27 cellular contexts compared by ENCODE assay signal in the genomic region with DNA sequence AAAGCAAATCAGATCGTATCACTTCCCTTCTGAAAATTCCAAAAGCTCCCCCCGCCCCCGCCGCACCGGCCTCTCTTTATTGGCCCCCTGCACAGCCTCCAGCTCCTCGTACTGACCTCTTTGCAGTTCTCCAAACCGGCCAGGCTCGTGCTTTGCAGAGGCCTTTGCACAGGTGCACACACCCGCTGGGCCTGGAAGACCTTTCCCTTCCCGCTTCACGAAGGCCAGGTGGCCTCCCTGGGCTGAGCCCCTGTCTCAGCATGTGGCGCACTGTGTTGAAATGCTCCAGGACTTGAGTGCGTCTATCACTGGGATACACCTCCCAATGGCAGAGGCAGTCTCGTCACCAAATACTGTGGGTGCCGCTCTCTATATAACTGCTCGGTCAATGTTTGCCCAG. TPM values are rescaled to one million over a fixed set of nuclear protein-coding genes. Genes with fewer than 3 reads are reported as not detected.
DNase-seq lines count a peak whose midpoint lies in the region; ATAC-seq, FAIRE-seq and TF ChIP-seq lines count a peak whose summit lies in the region.
"Had no signal": no experiment of that assay in that cellular context is flagged by ENCODE, and none has a peak within 500 bp of the region (broad histone marks: within the 10 kb centered on the region; RNA-seq: fewer than 3 reads in every experiment).

No MANE protein-coding gene starts in this region.

- CTCF ChIA-PET in HepG2 (lab: Yijun Ruan, JAX; ENCODE audit: low intra/inter-chr PET ratio, low total read pairs) = no interaction called here

- H4K20me1 ChIP-seq in OCI-LY3 (ENCODE audit: insufficient read depth, low read length) (no peaks in the 10 kb centered on the region), HepG2 (ENCODE audit: insufficient read depth, low read length) (no peaks in the 10 kb centered on the region)

- H3K79me1 ChIP-seq in neuronal stem cell (ENCODE audit: low read depth, low read length) = no peaks in the 10 kb centered on the region

- peaks cover 60% of the 10 kb centered on the region for H3K4me1 ChIP-seq in OCI-LY3 (ENCODE audit: low read length)
- peaks cover 8 to 15% of the 10 kb centered on the region in 2 donors for H3K4me1 ChIP-seq in neuronal stem cell (ENCODE audit: control insufficient read depth in 2 of 2, insufficient read depth in 1 of 2, low read depth in 1 of 2, low read length in 2 of 2)
- H3K4me1 ChIP-seq in tibial nerve = peaks cover 0 to 2% (median 0%) of the 10 kb centered on the region in 4 donors
- H3K4me1 ChIP-seq in HepG2 (ENCODE audit: insufficient read depth, low read length) = peaks cover 14% of the 10 kb centered on the region
- H3K4me1 ChIP-seq: suprapubic skin had no signal

- H3K27ac ChIP-seq in OCI-LY3 (ENCODE audit: low read length) (no peak overlapping the region), neuronal stem cell (replicated peaks; ENCODE audit: low read length) (no peak overlapping the region), tibial nerve (no peak overlapping the region), HepG2 (ENCODE audit: extremely low read length, insufficient read depth, low read length) (no peak overlapping the region)
- H3K27ac ChIP-seq: suprapubic skin had no signal

- in situ Hi-C loops in G401 (cut with HindIII; ENCODE audit: low sequenced_read_pairs) (no loop called here), HepG2 (cut with HindIII; ENCODE audit: extremely low pct_ligation_motif_present, low pct_unique_long_range_greater_than_20kb) (no loop called here)

- no CpG with 5 or more reads among the region's 16 CpGs for WGBS in neuronal stem cell (ENCODE audit: extremely low coverage in 2 of 2, insufficient read length in 2 of 2, insufficient replicate concordance in 1 of 2), 2 donors
- WGBS in tibial nerve, 2 donors = 53 to 61% methylated on average over 15 to 16 of the region's 16 CpGs
- WGBS in HepG2 (ENCODE audit: low lambda C conversion rate) = 22% methylated on average over 8 of the region's 16 CpGs

- BruUV-seq in HepG2 (replicated peaks; lab: Mats Ljungman, UMichigan) = no TSS peak

- no peak overlapping the region for H3K9ac ChIP-seq in OCI-LY3 (ENCODE audit: low read length)
- no peak overlapping the region for H3K9ac ChIP-seq in neuronal stem cell (ENCODE audit: low read depth, low read length, poor library complexity)
- no peak overlapping the region for H3K9ac ChIP-seq in HepG2 (ENCODE audit: insufficient read depth, low read depth, low read length)

- H3K4ac ChIP-seq in neuronal stem cell (ENCODE audit: low read length) = no peak overlapping the region

- intact Hi-C loops in HepG2 (cut with micrococcal nuclease; ENCODE audit: unreplicated experiment) = no loop called here

- H3K79me2 ChIP-seq in OCI-LY3 (ENCODE audit: low read length) (no peaks in the 10 kb centered on the region), HepG2 (ENCODE audit: insufficient read depth, low read length) (no peaks in the 10 kb centered on the region)

- H3K14ac ChIP-seq in neuronal stem cell (ENCODE audit: low read length) = no peak overlapping the region

- H3K4me2 ChIP-seq in OCI-LY3 (ENCODE audit: low read length) (peak overlapping the region; percentile 15), neuronal stem cell (ENCODE audit: insufficient read depth, low read length, poor library complexity, severe bottlenecking) (no peak overlapping the region), HepG2 (ENCODE audit: low read depth, low read length) (no peak overlapping the region)

- no peak overlapping the region for H2AK5ac ChIP-seq in neuronal stem cell (ENCODE audit: low read depth, low read length)

- no peak overlapping the region for H2AFZ ChIP-seq in OCI-LY3 (ENCODE audit: low read depth, low read length)
- peak overlapping the region; percentile 54 for H2AFZ ChIP-seq in neuronal stem cell (ENCODE audit: low read length)
- no peak overlapping the region for H2AFZ ChIP-seq in HepG2 (ENCODE audit: low read length)

- TF ChIP-seq RAD21 in HepG2 (CRISPR knock-in tag; IDR thresholded peaks at IDR 0.05) = no peak

- H2BK15ac ChIP-seq in neuronal stem cell (ENCODE audit: low read length) = peak overlapping the region; percentile 55

- H3K27me3 ChIP-seq in OCI-LY3 (ENCODE audit: low read depth, low read length) (no peaks in the 10 kb centered on the region), neuronal stem cell (ENCODE audit: control insufficient read depth in 3 of 3, insufficient read depth in 3 of 3, low read depth in 1 of 3, low read length in 3 of 3) (peaks cover 0 to 9% (median 0%) of the 10 kb centered on the region in 3 experiments), tibial nerve (peaks cover 0 to 7% of the 10 kb centered on the region in 2 donors), HepG2 (ENCODE audit: control insufficient read depth in 1 of 2, insufficient read depth in 2 of 2, low read length in 2 of 2) (peaks cover 0 to 9% of the 10 kb centered on the region in 2 experiments; a peak in 1 of 5 replicates)

- H2BK5ac ChIP-seq in neuronal stem cell (ENCODE audit: low read length) = no peak overlapping the region

- no peak overlapping the region for H3K23ac ChIP-seq in neuronal stem cell (ENCODE audit: low read depth, low read length, poor library complexity)

- H2BK120ac ChIP-seq in neuronal stem cell (ENCODE audit: low read depth, low read length) = no peak overlapping the region

- H3K4me3 ChIP-seq in OCI-LY3 (ENCODE audit: low read length) = no peak overlapping the region
- no peak overlapping the region for H3K4me3 ChIP-seq in neuronal stem cell (ENCODE audit: low read length in 2 of 2)
- no peak overlapping the region for H3K4me3 ChIP-seq in tibial nerve
- no peak overlapping the region for H3K4me3 ChIP-seq in HepG2 (replicated peaks in 1 of 3; ENCODE audit: insufficient read depth in 1 of 3, low read depth in 2 of 3, low read length in 3 of 3)
- H3K4me3 ChIP-seq: suprapubic skin had no signal

- ATAC-seq in HG02678 (IDR thresholded peaks at IDR 0.05; ENCODE audit: unreplicated experiment) = no peak
- ATAC-seq in HepG2 = no peak
- ATAC-seq: activated CD4-positive, CD25-positive, alpha-beta regulatory T cell treated with anti-CD3 and anti-CD28 coated beads, Interleukin-2, amount 50 U/mL, for 24 hours; esophagus mucosa; sciatic nerve had no signal

- H2BK12ac ChIP-seq in neuronal stem cell (ENCODE audit: low read length) = no peak overlapping the region

- TF ChIP-seq CTCF in OCI-LY3 (IDR thresholded peaks at IDR 0.05; ENCODE audit: low read depth, low read length) (no peak), tibial nerve (IDR thresholded peaks at IDR 0.05) (no peak), HepG2 (CRISPR knock-in tag; IDR thresholded peaks at IDR 0.05) (no peak)

- no peak for FAIRE-seq in HepG2 (lab: Jason Lieb, UNC)
- FAIRE-seq: frontal cortex, GM12892 had no signal

- TF ChIP-seq POLR2A in tibial nerve (IDR thresholded peaks at IDR 0.05) = no peak
- TF ChIP-seq POLR2A in HepG2 (IDR thresholded peaks at IDR 0.05; ENCODE audit: insufficient read depth in 1 of 2, low read depth in 2 of 2, low read length in 2 of 2) = no peak

- no peak overlapping the region for H3K18ac ChIP-seq in neuronal stem cell (ENCODE audit: low read length)

- DNase-seq in G401 (ENCODE audit: low spot score) (peak; percentile 76), NCI-H146 treated with DMSO at 0.1 percent for 48 hours (lab: John Stamatoyannopoulos, UW; ENCODE audit: unreplicated experiment) (peak; percentile 74), neuronal stem cell (ENCODE audit: low spot score) (no peak), tibial nerve (ENCODE audit: low spot score in 2 of 2) (no peak), HepG2 (ENCODE audit: low spot score) (no peak)
- DNase-seq: activated naive CD4-positive, alpha-beta T cell treated with anti-CD3 and anti-CD28 coated beads, Interleukin-2, amount 10 ng/mL, durations not matched to agents 7 days and 5 days; activated T-cell treated with anti-CD3 and anti-CD28 coated beads, Interleukin-2, amount 50 U/mL, for 24 hours; anterior cingulate cortex; CD4-positive, alpha-beta T cell; central memory CD4-positive, alpha-beta T cell; effector CD4-positive, alpha-beta T cell; H7; hypothalamus; mesenchymal stem cell; NCI-H2171 treated with DMSO at 0.1 percent for 48 hours; RPMI8226; stimulated activated CD4-positive, alpha-beta T cell treated with anti-CD3 and anti-CD28 coated beads, Interleukin-15, amount 100 ng/mL, for 24 hours; T1000 had no signal

- no peak for TF ChIP-seq EP300 in tibial nerve (IDR thresholded peaks at IDR 0.05)
- no peak for TF ChIP-seq EP300 in HepG2 (IDR thresholded peaks at IDR 0.05; ENCODE audit: low read depth in 2 of 2, low read length in 2 of 2)
- no peak for TF ChIP-seq EP300 in HepG2 (CRISPR knock-in tag; IDR thresholded peaks at IDR 0.05; ENCODE audit: borderline replicate concordance)

- H3K36me3 ChIP-seq in OCI-LY3 (replicated peaks; ENCODE audit: low read depth, low read length) (no peaks in the 10 kb centered on the region), neuronal stem cell (replicated peaks in 1 of 2; ENCODE audit: control insufficient read depth in 2 of 2, insufficient read depth in 2 of 2, low read length in 2 of 2) (no peaks in the 10 kb centered on the region), tibial nerve (no peaks in the 10 kb centered on the region), HepG2 (replicated peaks in 1 of 2; ENCODE audit: control insufficient read depth in 1 of 2, insufficient read depth in 2 of 2, low read length in 2 of 2) (no peaks in the 10 kb centered on the region)
- H3K36me3 ChIP-seq: suprapubic skin had no signal

- H4K8ac ChIP-seq in neuronal stem cell (ENCODE audit: low read depth, low read length) = no peak overlapping the region

- POLR2A ChIA-PET in HepG2 (lab: Yijun Ruan, JAX) = no interaction called here

- H3K9me3 ChIP-seq in OCI-LY3 (ENCODE audit: insufficient read depth, low read length) = no peaks in the 10 kb centered on the region
- H3K9me3 ChIP-seq in neuronal stem cell (replicated peaks in 1 of 2; ENCODE audit: control insufficient read depth in 2 of 2, insufficient read depth in 1 of 2, low read depth in 1 of 2, low read length in 2 of 2) = no peaks in the 10 kb centered on the region
- no peaks in the 10 kb centered on the region for H3K9me3 ChIP-seq in tibial nerve
- no peaks in the 10 kb centered on the region for H3K9me3 ChIP-seq in HepG2 (ENCODE audit: low read length)
- H3K9me3 ChIP-seq: suprapubic skin had no signal

- H4K91ac ChIP-seq in neuronal stem cell (ENCODE audit: low read depth, low read length, poor library complexity) = no peak overlapping the region

RNA-seq across cellular contexts. Expression of a gene that starts 13.2 kb away (rescaled TPM):
- not detected in 2 replicates for total RNA-seq in G401 (2014; rRNA removed; shearing (Covaris generic))
- 35.3 TPM for polyA plus RNA-seq in neuronal stem cell (2013, experiment 1 of 2)
- 35.4 TPM for polyA plus RNA-seq in neuronal stem cell (2013, experiment 2 of 2)
- 10 to 100 TPM in 3 of 4 donors, 1 to 10 TPM in 1; 8.6 to 15.6 (median 13.2) TPM for total RNA-seq in tibial nerve
- total RNA-seq in HepG2 (2016; rRNA removed; fragmentation: Illumina TruSeq; extraction: Trizol) = not detected in 2 replicates
- total RNA-seq in HepG2 (2016; cell fraction: cytosol; rRNA removed; fragmentation: Illumina TruSeq; extraction: Trizol; ENCODE audit: low read depth) = not detected in 2 replicates
- total RNA-seq in HepG2 (2016; cell fraction: insoluble cytoplasmic fraction; rRNA removed; fragmentation: Illumina TruSeq; extraction: Trizol) = not detected in 2 replicates
- total RNA-seq in HepG2 (2016; cell fraction: membrane; rRNA removed; fragmentation: Illumina TruSeq; extraction: Trizol) = not detected in 2 replicates
- total RNA-seq in HepG2 (2016; cell fraction: nucleus; rRNA removed; fragmentation: Illumina TruSeq; extraction: Trizol) = not detected in 2 replicates
- not detected in 2 replicates for polyA plus RNA-seq in HepG2 (2011; rRNA removed)
- not detected in 2 replicates for polyA plus RNA-seq in HepG2 (2011; cell fraction: cytosol; rRNA removed)
- not detected in 2 replicates for polyA plus RNA-seq in HepG2 (2011; cell fraction: nucleus; rRNA removed)
- not detected in 2 replicates for polyA plus RNA-seq in HepG2 (2012)
- polyA plus RNA-seq in HepG2 (2016; cell fraction: cytosol; fragmentation: Illumina TruSeq; extraction: Trizol; ENCODE audit: low read depth) = not detected in 2 replicates
- not detected in 2 replicates for polyA plus RNA-seq in HepG2 (2016; cell fraction: insoluble cytoplasmic fraction; fragmentation: Illumina TruSeq; extraction: Trizol; ENCODE audit: low read depth)
- polyA plus RNA-seq in HepG2 (2016; cell fraction: membrane; fragmentation: Illumina TruSeq; extraction: Trizol; ENCODE audit: low read depth) = not detected in 2 replicates
- polyA plus RNA-seq in HepG2 (2016; cell fraction: nucleus; fragmentation: Illumina TruSeq; extraction: Trizol; ENCODE audit: insufficient read depth, low read depth) = not detected in 2 replicates
- polyA minus RNA-seq in HepG2 (2011; rRNA and poly(A)+ RNA removed; ENCODE audit: low replicate concordance) = not detected in 2 replicates
- not detected in 2 replicates for polyA minus RNA-seq in HepG2 (2011; cell fraction: cytosol; rRNA and poly(A)+ RNA removed)
- not detected in 2 replicates for polyA minus RNA-seq in HepG2 (2011; cell fraction: nucleus; rRNA and poly(A)+ RNA removed)
- total RNA-seq: HT-29 had no signal

Comparison
In these comparisons a context has a peak if more than half of its experiments do, and no peak if none do; other contexts are left out.
1. DNase-seq: peak in G401 (single experiment) and NCI-H146 treated with DMSO at 0.1 percent for 48 hours (single experiment); none in neuronal stem cell (single experiment), tibial nerve (0 of 2) and HepG2 (single experiment).